Comparison of ENCODE assay signal across 26 cellular contexts in genomic region chr2:18544171-18544570, GRCh38. TPM values are rescaled to one million over a fixed set of nuclear protein-coding genes. Genes with fewer than 3 reads are reported as not detected.
"Had no signal": no experiment of that assay in that cellular context is flagged by ENCODE, and none has a peak within 500 bp of the region (broad histone marks: within the 10 kb centered on the region; RNA-seq: fewer than 3 reads in every experiment).

No MANE protein-coding gene starts in this region.

- H3K4me3 ChIP-seq: dorsolateral prefrontal cortex, gastroesophageal sphincter, heart left ventricle, left lung, spleen, testis had no signal

- DNase-seq: activated CD4-positive, alpha-beta memory T cell treated with anti-CD3 and anti-CD28 coated beads, Interleukin-2, amount 10 ng/mL, durations not matched to agents 7 days and 5 days; activated CD4-positive, alpha-beta T cell treated with anti-CD3 and anti-CD28 coated beads for 36 hours; activated naive CD4-positive, alpha-beta T cell; activated naive CD8-positive, alpha-beta T cell treated with anti-CD3 and anti-CD28 coated beads for 36 hours; activated T-cell treated with anti-CD3 and anti-CD28 coated beads, Interleukin-2, amount 50 U/mL, for 1 hour; amniotic stem cell; caudate nucleus; dorsolateral prefrontal cortex; endodermal cell; heart left ventricle; kidney; left lung; mammary epithelial cell; nephron progenitor cell; occipital lobe; retina; spleen; stimulated activated CD4-positive, alpha-beta T cell treated with anti-CD3 and anti-CD28 coated beads, Interleukin-4, amount 100 ng/mL, for 4 hours; testis had no signal

- H3K4me1 ChIP-seq: left lung, testis had no signal

- H3K9me3 ChIP-seq: gastroesophageal sphincter, left lung, testis had no signal

- H3K27me3 ChIP-seq: dorsolateral prefrontal cortex, gastroesophageal sphincter, heart left ventricle, left lung, spleen, testis had no signal

- ATAC-seq: activated CD4-positive, alpha-beta T cell treated with anti-CD3 and anti-CD28 coated beads for 36 hours; activated T-helper 17 cell treated with anti-CD3 and anti-CD28 coated beads, Interleukin-2, amount 50 U/mL, for 72 hours; gastroesophageal sphincter; heart left ventricle; left lung; stimulated activated memory B cell treated with anti-CD40 and anti-IgM and Interleukin-4, amounts not matched to agents 10 μg/mL and 1 μg/mL and 100 μg/mL, for 72 hours; WTC11 had no signal

- H3K36me3 ChIP-seq: gastroesophageal sphincter, heart left ventricle, left lung, spleen had no signal

RNA-seq across cellular contexts. Expression of gene NT5C1B, which starts 45.2 kb away (rescaled TPM):
- total RNA-seq: activated CD4-positive, alpha-beta memory T cell treated with anti-CD3 and anti-CD28 coated beads, Interleukin-2, amount 10 ng/mL, durations not matched to agents 7 days and 5 days; activated CD4-positive, alpha-beta T cell treated with anti-CD3 and anti-CD28 coated beads for 36 hours; activated naive CD8-positive, alpha-beta T cell treated with anti-CD3 and anti-CD28 coated beads for 36 hours; activated T-helper 17 cell treated with anti-CD3 and anti-CD28 coated beads, Interleukin-2, amount 50 U/mL, for 72 hours; dorsolateral prefrontal cortex; endodermal cell; epithelial cell of proximal tubule; heart left ventricle; kidney; left lung; myocyte; occipital lobe; posterior vena cava; spleen; WTC11 had no signal
- polyA plus RNA-seq: heart left ventricle, mammary epithelial cell, spleen had no signal
